19 cellular contexts compared by ENCODE assay signal in the genomic region with DNA sequence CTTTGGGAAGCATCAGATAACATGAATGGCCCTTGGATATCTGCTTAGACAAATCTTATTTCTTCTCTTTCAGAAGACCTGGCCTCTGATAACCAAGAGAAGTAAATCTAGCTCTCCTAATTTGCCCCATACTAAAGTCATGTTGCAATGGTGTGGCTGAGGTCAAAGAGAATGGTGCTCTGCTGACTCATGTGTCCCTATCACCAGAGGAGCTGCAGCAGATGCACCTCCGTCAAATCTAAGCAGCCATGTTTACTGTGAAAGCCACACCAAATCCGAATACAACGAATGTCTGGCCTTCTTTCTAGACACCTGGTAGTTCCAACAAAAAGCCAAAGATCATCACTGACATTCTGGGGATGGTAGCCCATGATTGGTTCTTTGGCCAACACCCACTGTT. TPM values are rescaled to one million over a fixed set of nuclear protein-coding genes. Genes with fewer than 3 reads are reported as not detected.
DNase-seq lines count a peak whose midpoint lies in the region; ATAC-seq, FAIRE-seq and TF ChIP-seq lines count a peak whose summit lies in the region.
"Had no signal": no experiment of that assay in that cellular context is flagged by ENCODE, and none has a peak within 500 bp of the region (broad histone marks: within the 10 kb centered on the region; RNA-seq: fewer than 3 reads in every experiment).

No MANE protein-coding gene starts in this region.

- TF ChIP-seq CTCF in left ventricle myocardium inferior (IDR thresholded peaks at IDR 0.05; ENCODE audit: borderline replicate concordance) (no peak), upper lobe of right lung (IDR thresholded peaks at IDR 0.05) (no peak)

- H3K9me3 Mint-ChIP-seq in T-cell: no peaks in the 10 kb centered on the region
- H3K9me3 Mint-ChIP-seq: activated T-cell treated with anti-CD3 and anti-CD28 coated beads, Interleukin-2, amount 50 U/mL, for 72 hours; nephron; stimulated activated naive CD8-positive, alpha-beta T cell treated with anti-CD3 and anti-CD28 coated beads, Interleukin-15, Interleukin-2, amounts not matched to agents 100 ng/mL and 50 ng/mL, for 24 hours had no signal

- H3K27ac ChIP-seq in left ventricle myocardium inferior (replicated peaks) (peak overlapping the region; percentile 1), upper lobe of right lung (no peak overlapping the region)
- H3K27ac ChIP-seq: ascending aorta had no signal

- ATAC-seq in Right ventricle myocardium inferior (no peak), T-cell (replicated peaks in 1 of 4) (no peak), upper lobe of right lung (peak; percentile 40)
- ATAC-seq: PC-3, SK-N-SH treated with all-trans-retinoic acid at 6 μM for 48 hours had no signal

- H3K36me3 ChIP-seq in left ventricle myocardium inferior: no peaks in the 10 kb centered on the region
- no peaks in the 10 kb centered on the region for H3K36me3 ChIP-seq in upper lobe of right lung
- H3K36me3 ChIP-seq: ascending aorta, HAP-1 had no signal

- no peaks in the 10 kb centered on the region for H3K27me3 Mint-ChIP-seq in T-cell
- H3K27me3 Mint-ChIP-seq: stimulated activated naive CD8-positive, alpha-beta T cell treated with anti-CD3 and anti-CD28 coated beads, Interleukin-15, Interleukin-2, amounts not matched to agents 100 ng/mL and 50 ng/mL, for 24 hours had no signal

- H3K4me3 ChIP-seq in left ventricle myocardium inferior (no peak overlapping the region), upper lobe of right lung (no peak overlapping the region)
- H3K4me3 ChIP-seq: ascending aorta, HAP-1, lung had no signal

- H3K4me1 ChIP-seq in left ventricle myocardium inferior (peaks cover 68% of the 10 kb centered on the region), upper lobe of right lung (no peaks in the 10 kb centered on the region)
- H3K4me1 ChIP-seq: ascending aorta had no signal

- H3K27me3 ChIP-seq in left ventricle myocardium inferior (ENCODE audit: low read depth) (no peaks in the 10 kb centered on the region), upper lobe of right lung (no peaks in the 10 kb centered on the region)
- H3K27me3 ChIP-seq: ascending aorta had no signal

- in situ Hi-C loops in G401 (cut with HindIII; ENCODE audit: low sequenced_read_pairs): no loop called here

- peak overlapping the region; percentile 3 to 7 for H3K27ac Mint-ChIP-seq in T-cell
- H3K27ac Mint-ChIP-seq: activated T-cell treated with anti-CD3 and anti-CD28 coated beads, Interleukin-2, amount 50 U/mL, for 72 hours; stimulated activated naive CD8-positive, alpha-beta T cell treated with anti-CD3 and anti-CD28 coated beads, Interleukin-15, Interleukin-2, amounts not matched to agents 100 ng/mL and 50 ng/mL, for 24 hours had no signal

- peaks cover 34% of the 10 kb centered on the region for H3K36me3 Mint-ChIP-seq in T-cell

- peaks cover 83 to 98% (median 87%) of the 10 kb centered on the region in 3 donors for H3K4me1 Mint-ChIP-seq in T-cell

- no peak for DNase-seq in left ventricle myocardium inferior
- no peak for DNase-seq in Right ventricle myocardium inferior (ENCODE audit: missing footprints)
- no peak for DNase-seq in T-cell
- peak; percentile 19 for DNase-seq in iris pigment epithelial cell (ENCODE audit: low read depth)
- DNase-seq in upper lobe of right lung: no peak
- no peak for DNase-seq in RCC 7860 (ENCODE audit: low spot score)
- no peak for DNase-seq in Ammon's horn (ENCODE audit: low spot score)
- DNase-seq in G401 (ENCODE audit: low spot score): no peak
- DNase-seq: activated CD4-positive, alpha-beta T cell treated with anti-CD3 and anti-CD28 coated beads, Interleukin-2, amount 50 U/mL, for 4 hours; activated T-cell treated with anti-CD3 and anti-CD28 coated beads, Interleukin-2, amount 50 U/mL, for 72 hours; NCI-H510A had no signal

- no peak for FAIRE-seq in RCC 7860 (lab: Jason Lieb, UNC)
- FAIRE-seq: TTC549 had no signal

- H3K4me3 Mint-ChIP-seq in T-cell: no peak overlapping the region
- H3K4me3 Mint-ChIP-seq: activated T-cell treated with anti-CD3 and anti-CD28 coated beads, Interleukin-2, amount 50 U/mL, for 72 hours; nephron; stimulated activated naive CD8-positive, alpha-beta T cell treated with anti-CD3 and anti-CD28 coated beads, Interleukin-15, Interleukin-2, amounts not matched to agents 100 ng/mL and 50 ng/mL, for 24 hours had no signal

- intact Hi-C loops in left ventricle myocardium inferior (cut with micrococcal nuclease) (no loop called here), Right ventricle myocardium inferior (cut with DNase I) (no loop called here), upper lobe of right lung (cut with DNase I) (no loop called here)

- CTCF ChIA-PET in T-cell (lab: Charles Lee): interaction anchor here in 1 of 2 donors (0.7 kb wide), 1 partner anchor 31 kb away, joined by 3 read pairs; no protein-coding TSS in a partner anchor

- POLR2A ChIA-PET in T-cell (lab: Charles Lee): no interaction called here

- H3K9me3 ChIP-seq in left ventricle myocardium inferior (replicated peaks) (no peaks in the 10 kb centered on the region), upper lobe of right lung (no peaks in the 10 kb centered on the region)
- H3K9me3 ChIP-seq: ascending aorta, HAP-1 had no signal

RNA-seq across cellular contexts. Expression of a gene that starts 23.2 kb away (rescaled TPM):
- total RNA-seq in left ventricle myocardium inferior (269 TPM), Right ventricle myocardium inferior (197 TPM), T-cell (10 to 100 TPM; 41.0 to 72.1 (median 55.5) TPM), upper lobe of right lung (22.8 TPM)
- not detected in 2 replicates for total RNA-seq in G401 (2014; rRNA removed; shearing (Covaris generic))

Comparison
In these comparisons a context has a peak if more than half of its experiments do, and no peak if none do; other contexts are left out.
1. RNA of a gene that starts 23.2 kb away (total RNA-seq): 269 TPM in left ventricle myocardium inferior (single experiment), 197 TPM in Right ventricle myocardium inferior (single experiment), 41.0 to 72.1 TPM in T-cell and 22.8 TPM in upper lobe of right lung (single experiment); not detected in G401; every median in the first group is over 10 times any median in the second.